ENCODE assay signal across 8 cellular contexts in genomic region chr15:45522179-45522930, GRCh38. TPM values are rescaled to one million over a fixed set of nuclear protein-coding genes. Genes with fewer than 3 reads are reported as not detected.
A peak's percentile ranks its signal among the peaks of the same experiment; 100 is the strongest.
DNase-seq lines count a peak whose midpoint lies in the region; ATAC-seq and TF ChIP-seq lines count a peak whose summit lies in the region.

TSS of gene SLC30A4 (minus strand) at chr15:45522755. CDS start at chr15:45522354, 401 bp downstream.

- H4K20me1 ChIP-seq in OCI-LY7 (ENCODE audit: insufficient read depth, low read length), result no peaks in the 10 kb centered on the region

- H3K4me3 ChIP-seq in ACC112 (ENCODE audit: low read depth, low read length) (peak within 1 kb of the TSS; percentile 91), OCI-LY7 (ENCODE audit: low read depth, low read length, poor library complexity, severe bottlenecking) (peak within 1 kb of the TSS; percentile 67), fibroblast of villous mesenchyme (ENCODE audit: low read depth, low read length) (peak within 1 kb of the TSS; percentile 77), stomach (peak within 1 kb of the TSS; percentile 73 to 89 (median 84))

- intact Hi-C loops in OCI-LY7 (cut with micrococcal nuclease; ENCODE audit: unreplicated experiment), result loop anchor here (1.0 to 5.0 kb wide), 4 partner anchors 50 to 92 kb away; partner anchors contain the start of gene BLOC1S6
- intact Hi-C loops in stomach (cut with DNase I; ENCODE audit: low total_unique reads), result no loop called here

- peak within 1 kb of the TSS; percentile 89 for H3K4me3 Mint-ChIP-seq in neural crest cell

- H3K9me2 ChIP-seq in OCI-LY7 (ENCODE audit: insufficient read depth, low read length), result no peaks in the 10 kb centered on the region

- 0 out of 2 replicates have a peak within 1 kb of the TSS, but pooled peaks have one; percentile 24 for H3K27ac ChIP-seq in ACC112 (ENCODE audit: low read depth, low read length)
- no peak within 1 kb of the TSS for H3K27ac ChIP-seq in OCI-LY7 (ENCODE audit: low read depth, low read length, poor library complexity, severe bottlenecking)
- peak within 1 kb of the TSS; percentile 77 to 90 (median 86) for H3K27ac ChIP-seq in stomach

- no peak for TF ChIP-seq EP300 in stomach (IDR thresholded peaks at IDR 0.05)

- no TSS peak for BruUV-seq in OCI-LY7 (replicated peaks; lab: Mats Ljungman, UMichigan)

- peak; percentile 57 for DNase-seq in OCI-LY7 (ENCODE audit: low spot score)
- DNase-seq in activated effector memory CD4-positive, alpha-beta T cell treated with anti-CD3 and anti-CD28 coated beads, Interleukin-2, amount 50 U/mL, for 16 hours, result peak; percentile 87
- DNase-seq in fibroblast of villous mesenchyme (ENCODE audit: low read depth), result peak; percentile 72
- DNase-seq in neural crest cell (ENCODE audit: low read depth, low spot score), result peak; percentile 39
- peak; percentile 67 for DNase-seq in stomach

- TF ChIP-seq CTCF in OCI-LY7 (conservative IDR thresholded peaks at IDR 0.05; ENCODE audit: low read length) (peak; percentile 63), fibroblast of villous mesenchyme (IDR thresholded peaks at IDR 0.05; ENCODE audit: insufficient read depth, low read depth, low read length) (peak; percentile 30), neural crest cell (conservative IDR thresholded peaks at IDR 0.05) (peak; percentile 53), stomach (IDR thresholded peaks at IDR 0.05) (peak in 3 of 7 experiments; percentile 20 to 42 (median 26))

- H3K9me3 Mint-ChIP-seq in neural crest cell, result no peaks in the 10 kb centered on the region

- no peak for TF ChIP-seq POLR2A in stomach (IDR thresholded peaks at IDR 0.05)

- H2AFZ ChIP-seq in ACC112 (ENCODE audit: low read length, unreplicated experiment), result peak within 1 kb of the TSS; percentile 72
- peak within 1 kb of the TSS; percentile 86; the same call in 1 of the 2 replicates for H2AFZ ChIP-seq in OCI-LY7 (ENCODE audit: low read length)

- POLR2A ChIA-PET in OCI-LY7 (lab: Charles Lee), result interaction anchor here (0.6 to 1.3 kb wide), 5 partner anchors 9 to 359 kb away, joined by 3 read pairs; no protein-coding TSS in a partner anchor

- H3K27me3 Mint-ChIP-seq in neural crest cell (ENCODE audit: low read depth), result peaks cover 54% of the 10 kb centered on the region

- no peaks in the 10 kb centered on the region for H3K9me3 ChIP-seq in OCI-LY7 (ENCODE audit: low read length)
- H3K9me3 ChIP-seq in stomach, result no peaks in the 10 kb centered on the region

- ATAC-seq in GM18858 (IDR thresholded peaks at IDR 0.05; ENCODE audit: unreplicated experiment) (peak; percentile 68), HG03066 (IDR thresholded peaks at IDR 0.05; ENCODE audit: low read depth, unreplicated experiment) (peak; percentile 66)

- H3K79me2 ChIP-seq in ACC112 (ENCODE audit: control insufficient read depth, insufficient read depth, low read length, unreplicated experiment) (peaks cover 11% of the 10 kb centered on the region), OCI-LY7 (ENCODE audit: insufficient read depth, low read depth, low read length) (no peaks in the 10 kb centered on the region)

- H3K27me3 ChIP-seq in ACC112 (ENCODE audit: insufficient read depth, low read length) (no peaks in the 10 kb centered on the region), stomach (no peaks in the 10 kb centered on the region)

- H3K27ac Mint-ChIP-seq in neural crest cell (ENCODE audit: unreplicated experiment), result peak within 1 kb of the TSS; percentile 22

- peak within 1 kb of the TSS; percentile 87 for H3K4me2 ChIP-seq in OCI-LY7 (ENCODE audit: low read length)

- CTCF ChIA-PET in OCI-LY7 (lab: Charles Lee; ENCODE audit: unreplicated experiment), result no interaction called here

- H3K4me1 ChIP-seq in ACC112 (ENCODE audit: control insufficient read depth, insufficient read depth, low read length, unreplicated experiment) (peaks cover 11% of the 10 kb centered on the region), OCI-LY7 (ENCODE audit: insufficient read depth, low read length, poor library complexity, severe bottlenecking) (peaks cover 15% of the 10 kb centered on the region), stomach (peaks cover 15 to 32% (median 27%) of the 10 kb centered on the region in 4 donors)

- H3K4me1 Mint-ChIP-seq in neural crest cell, result peaks cover 22% of the 10 kb centered on the region

- WGBS in stomach, 5 donors, result 0 to 1% (median 0%) methylated on average over 14 to 103 of the region's 103 CpGs

- H3K36me3 ChIP-seq in ACC112 (ENCODE audit: insufficient read depth, low read length), result no peaks in the 10 kb centered on the region
- H3K36me3 ChIP-seq in OCI-LY7 (ENCODE audit: insufficient read depth, low read length), result no peaks in the 10 kb centered on the region
- peaks cover 0 to 19% (median 7%) of the 10 kb centered on the region in 4 donors for H3K36me3 ChIP-seq in stomach

- H3K36me3 Mint-ChIP-seq in neural crest cell (ENCODE audit: low read depth), result no peaks in the 10 kb centered on the region

RNA-seq across cellular contexts. Expression of gene SLC30A4, which starts in this region (rescaled TPM):
- 0.13 TPM in 2 replicates for total RNA-seq in OCI-LY7 (2014; rRNA removed; shearing (Covaris generic))
- 3.5 and 4.3 TPM in 2 replicates for total RNA-seq in OCI-LY7 (2022)
- 11.9 and 16.0 TPM in 2 replicates for total RNA-seq in fibroblast of villous mesenchyme
- 2.7 TPM in 2 replicates for total RNA-seq in neural crest cell
- 10 to 100 TPM in 1 of 5 donors, 1 to 10 TPM in 4; 1.2 to 12.9 (median 4.9) TPM for total RNA-seq in stomach
- 1 to 10 TPM in 2 of 3 donors, under 1 TPM in 1; 0.76 to 1.7 (median 1.4) TPM for polyA plus RNA-seq in stomach
